In the genomic region with DNA sequence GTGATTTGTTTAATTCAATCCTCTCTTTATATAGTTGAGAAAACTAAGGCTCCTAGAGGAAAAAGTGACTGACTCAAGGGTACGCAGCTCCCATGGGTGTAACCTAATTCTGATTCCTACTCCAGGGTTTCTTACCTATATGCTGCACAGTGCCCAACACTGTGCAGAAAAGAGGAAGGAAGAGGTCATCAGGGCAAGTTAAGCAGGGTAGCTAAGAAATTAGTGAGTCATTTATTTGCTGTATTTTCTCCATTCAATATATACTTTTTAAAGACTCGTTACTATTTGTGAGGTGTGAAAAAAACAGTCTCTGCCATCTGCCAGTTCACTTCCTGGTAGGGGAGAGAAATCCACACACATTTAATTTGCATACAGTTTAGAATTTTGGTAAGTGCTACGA, we compare ENCODE assay signal across 10 cellular contexts.
A peak's percentile ranks its signal among the peaks of the same experiment; 100 is the strongest.
DNase-seq lines count a peak whose midpoint lies in the region; ATAC-seq, FAIRE-seq and TF ChIP-seq lines count a peak whose summit lies in the region.
"Had no signal": no experiment of that assay in that cellular context is flagged by ENCODE, and none has a peak within 500 bp of the region (broad histone marks: within the 10 kb centered on the region; RNA-seq: fewer than 3 reads in every experiment).

No MANE protein-coding gene starts in this region.

- no peak overlapping the region for H3K4me3 Mint-ChIP-seq in osteocyte (ENCODE audit: unreplicated experiment)
- H3K4me3 Mint-ChIP-seq: activated B cell treated with CpG ODN at 0.5 μM for 24 hours had no signal

- H3K36me3 Mint-ChIP-seq in osteocyte (ENCODE audit: unreplicated experiment), result no peaks in the 10 kb centered on the region

- H3K36me3 ChIP-seq in endothelial cell of umbilical vein (ENCODE audit: control insufficient read depth in 2 of 2, extremely low read depth in 1 of 2, insufficient read depth in 2 of 2, low read length in 2 of 2), result no peaks in the 10 kb centered on the region

- no peaks in the 10 kb centered on the region for H3K9me3 ChIP-seq in endothelial cell of umbilical vein (replicated peaks; ENCODE audit: control insufficient read depth, insufficient read depth, low read length)
- H3K9me3 ChIP-seq: testis had no signal

- H3K27me3 Mint-ChIP-seq in osteocyte (ENCODE audit: unreplicated experiment), result peaks cover 21% of the 10 kb centered on the region

- peaks cover 16% of the 10 kb centered on the region for H3K4me1 Mint-ChIP-seq in osteocyte (ENCODE audit: unreplicated experiment)

- CTCF ChIA-PET in endothelial cell of umbilical vein (lab: Charles Lee), result interaction anchor here (0.6 to 2.8 kb wide), 13 partner anchors 8 to 1912 kb away, joined by 3 to 12 read pairs (median 3); no protein-coding TSS in a partner anchor

- H2AFZ ChIP-seq in endothelial cell of umbilical vein (ENCODE audit: low read depth, low read length), result no peak overlapping the region

- TF ChIP-seq CTCF in endothelial cell of umbilical vein (IDR thresholded peaks at IDR 0.05; ENCODE audit: extremely low read depth in 1 of 2, insufficient read depth in 1 of 2, low read depth in 1 of 2, low read length in 2 of 2) (no peak), osteocyte (IDR thresholded peaks at IDR 0.05) (no peak)

- DNase-seq in endothelial cell of umbilical vein (ENCODE audit: low read depth, low spot score) (no peak), osteocyte (ENCODE audit: extremely low spot score, unreplicated experiment) (no peak)
- no peak for DNase-seq in effector CD4-positive, alpha-beta T cell
- no peak for DNase-seq in activated T-cell treated with anti-CD3 and anti-CD28 coated beads, Interleukin-2, amount 50 U/mL, for 48 hours

- dilution Hi-C loops in endothelial cell of umbilical vein (cut with MboI; ENCODE audit: extremely low pct_ligation_motif_present, low sequenced_read_pairs), result no loop called here

- H3K4me1 ChIP-seq in endothelial cell of umbilical vein (ENCODE audit: control insufficient read depth, extremely low read depth, insufficient read depth, low read length), result peaks cover 6% of the 10 kb centered on the region
- H3K4me1 ChIP-seq: testis had no signal

- no peak overlapping the region for H3K4me3 ChIP-seq in endothelial cell of umbilical vein (replicated peaks in 1 of 3; ENCODE audit: insufficient read depth in 1 of 3, low read depth in 1 of 3, low read length in 3 of 3)
- H3K4me3 ChIP-seq: testis had no signal

- no peaks in the 10 kb centered on the region for H3K9me3 Mint-ChIP-seq in osteocyte (ENCODE audit: unreplicated experiment)
- H3K9me3 Mint-ChIP-seq: activated B cell treated with CpG ODN at 0.5 μM for 24 hours had no signal

- H3K9ac ChIP-seq in endothelial cell of umbilical vein (replicated peaks; ENCODE audit: extremely low read depth, insufficient read depth, low read length), result no peak overlapping the region

- ATAC-seq in GM18499 (IDR thresholded peaks at IDR 0.05; ENCODE audit: insufficient read depth, unreplicated experiment) (peak; percentile 29), GM21447 (IDR thresholded peaks at IDR 0.05; ENCODE audit: unreplicated experiment) (peak; percentile 39), HG03521 (IDR thresholded peaks at IDR 0.05; ENCODE audit: unreplicated experiment) (peak; percentile 6), HG02885 (IDR thresholded peaks at IDR 0.05; ENCODE audit: poor library complexity, unreplicated experiment) (no peak)

- TF ChIP-seq POLR2A in endothelial cell of umbilical vein (IDR thresholded peaks at IDR 0.05; ENCODE audit: low read depth, low read length), result no peak

- POLR2A ChIA-PET in endothelial cell of umbilical vein (lab: Charles Lee), result no interaction called here

- H3K79me2 ChIP-seq in endothelial cell of umbilical vein (ENCODE audit: control insufficient read depth, insufficient read depth, low read length), result no peaks in the 10 kb centered on the region

- H4K20me1 ChIP-seq in endothelial cell of umbilical vein (replicated peaks; ENCODE audit: control insufficient read depth, extremely low read depth, insufficient read depth, low read length), result no peaks in the 10 kb centered on the region

- H3K27me3 ChIP-seq in endothelial cell of umbilical vein (ENCODE audit: control insufficient read depth in 2 of 2, insufficient read depth in 2 of 2, low read length in 2 of 2), result peaks cover 9 to 15% of the 10 kb centered on the region in 2 experiments
- H3K27me3 ChIP-seq: testis had no signal

- peak overlapping the region; percentile 27 for H3K4me2 ChIP-seq in endothelial cell of umbilical vein (ENCODE audit: insufficient read depth, low read length)

- FAIRE-seq in endothelial cell of umbilical vein (lab: Jason Lieb, UNC), result no peak

- H3K9me1 ChIP-seq in endothelial cell of umbilical vein (replicated peaks; ENCODE audit: control insufficient read depth, extremely low read depth, insufficient read depth, low read length), result no peaks in the 10 kb centered on the region

- no TSS peak for BruUV-seq in endothelial cell of umbilical vein (replicated peaks; lab: Mats Ljungman, UMichigan)

- no peak overlapping the region for H3K27ac Mint-ChIP-seq in osteocyte (ENCODE audit: unreplicated experiment)
- H3K27ac Mint-ChIP-seq: activated B cell treated with CpG ODN at 0.5 μM for 24 hours had no signal

- H3K27ac ChIP-seq in endothelial cell of umbilical vein (ENCODE audit: insufficient read depth, low read depth, low read length), result no peak overlapping the region
- H3K27ac ChIP-seq: testis had no signal

- intact Hi-C loops in endothelial cell of umbilical vein (cut with micrococcal nuclease), result loop anchor here (1.0 to 10.0 kb wide), 11 partner anchors 33 to 1913 kb away; a partner anchor contains a TSS

TF ChIP-seq in endothelial cell of umbilical vein, 7 proteins besides CTCF, POLR2A, EP300 and RAD21:
- no peak for TF ChIP-seq EZH2 (IDR thresholded peaks at IDR 0.05; ENCODE audit: borderline replicate concordance, low read depth, low read length, severe bottlenecking)
- TF ChIP-seq MYC (IDR thresholded peaks at IDR 0.05; ENCODE audit: low read depth, low read length), result no peak
- no peak for TF ChIP-seq GATA2 (IDR thresholded peaks at IDR 0.05; ENCODE audit: insufficient read depth, insufficient read length, low read depth, low read length)
- TF ChIP-seq FOS (IDR thresholded peaks at IDR 0.05; ENCODE audit: borderline replicate concordance, insufficient read depth, low read length), result no peak
- no peak for TF ChIP-seq POLR2AphosphoS5 (IDR thresholded peaks at IDR 0.05; ENCODE audit: insufficient read depth, low read depth, low read length)
- TF ChIP-seq, protein P1, sequence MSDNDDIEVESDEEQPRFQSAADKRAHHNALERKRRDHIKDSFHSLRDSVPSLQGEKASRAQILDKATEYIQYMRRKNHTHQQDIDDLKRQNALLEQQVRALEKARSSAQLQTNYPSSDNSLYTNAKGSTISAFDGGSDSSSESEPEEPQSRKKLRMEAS (IDR thresholded peaks at IDR 0.05; ENCODE audit: insufficient read depth, insufficient read length), result no peak
- TF ChIP-seq JUN (IDR thresholded peaks at IDR 0.05; ENCODE audit: borderline replicate concordance, insufficient read depth, insufficient read length, low read depth), result no peak
